19 cellular contexts compared by ENCODE assay signal in the genomic region with DNA sequence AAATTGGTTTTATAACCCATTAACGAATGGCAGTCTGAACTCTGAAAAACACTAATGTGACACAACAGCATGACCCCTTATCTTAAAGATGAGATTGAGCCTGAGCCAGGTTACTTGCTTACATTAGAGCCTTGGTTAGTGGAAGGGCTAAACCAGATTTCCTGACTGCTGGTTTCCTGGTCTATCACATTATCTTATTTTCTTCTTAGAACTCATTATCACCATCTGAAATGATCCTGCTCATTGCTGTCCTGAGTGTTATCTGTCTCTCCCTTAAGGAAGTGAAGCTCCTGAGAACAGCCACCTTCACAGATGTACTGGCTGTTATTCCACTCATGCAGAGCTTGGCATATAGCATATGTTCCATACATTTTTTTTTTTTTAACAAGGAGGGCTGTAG.
"Had no signal": no experiment of that assay in that cellular context is flagged by ENCODE, and none has a peak within 500 bp of the region (broad histone marks: within the 10 kb centered on the region; RNA-seq: fewer than 3 reads in every experiment).

No MANE protein-coding gene starts in this region.

- H3K27ac ChIP-seq: dorsolateral prefrontal cortex, neutrophil, pancreas, right lobe of liver, thyroid gland had no signal

- H3K4me3 ChIP-seq: dorsolateral prefrontal cortex, lung, mucosa of descending colon, pancreas, right lobe of liver, thyroid gland had no signal

- H3K9me3 ChIP-seq: mucosa of descending colon, neutrophil, pancreas, right lobe of liver, thyroid gland had no signal

- H3K4me1 ChIP-seq: pancreas, thyroid gland had no signal

- H3K27me3 ChIP-seq: pancreas, right lobe of liver, thyroid gland had no signal

- ATAC-seq: left ventricle myocardium superior; mucosa of descending colon; natural killer cell treated with Interleukin-12 subunit alpha and Interleukin-12 subunit beta and Interleukin-15 and Interleukin-18, amount 100 ng/mL, for 72 hours; pancreas; right lobe of liver; stimulated activated naive CD8-positive, alpha-beta T cell treated with anti-CD3 and anti-CD28 coated beads, Interleukin-15, amount 100 ng/mL, for 72 hours had no signal

- H3K36me3 ChIP-seq: neutrophil, pancreas, right lobe of liver, thyroid gland had no signal

- DNase-seq: dorsolateral prefrontal cortex; effector CD4-positive, alpha-beta T cell; left ventricle myocardium superior; mucosa of descending colon; naive B cell; pancreas; retina; right lobe of liver; small intestine; stimulated activated CD4-positive, alpha-beta T cell treated with anti-CD3 and anti-CD28 coated beads, Interleukin-12 subunit alpha, Interleukin-12 subunit beta, amount 100 ng/mL, for 4 hours; stimulated activated CD4-positive, alpha-beta T cell treated with anti-CD3 and anti-CD28 coated beads, Interleukin-1b, Interleukin-23, amount 100 ng/mL, for 48 hours; stimulated activated CD4-positive, alpha-beta T cell treated with anti-CD3 and anti-CD28 coated beads, Interleukin-4, amount 100 ng/mL, for 1 hour; stimulated activated CD8-positive, alpha-beta memory T cell treated with anti-CD3 and anti-CD28 coated beads, Interleukin-4, amount 100 ng/mL, for 48 hours; stimulated activated naive CD4-positive, alpha-beta T cell; stimulated activated naive CD8-positive, alpha-beta T cell treated with anti-CD3 and anti-CD28 coated beads, Interleukin-15, amount 100 ng/mL, for 72 hours; thyroid gland had no signal
